ENCODE assay signal across 16 cellular contexts in genomic region chr11:15697437-15698236, GRCh38.
DNase-seq lines count a peak whose midpoint lies in the region; ATAC-seq and TF ChIP-seq lines count a peak whose summit lies in the region.
"Had no signal": no experiment of that assay in that cellular context is flagged by ENCODE, and none has a peak within 500 bp of the region (broad histone marks: within the 10 kb centered on the region; RNA-seq: fewer than 3 reads in every experiment).

No MANE protein-coding gene starts in this region.

- H3K4me3 ChIP-seq in body of pancreas (no peak overlapping the region), mesenchymal stem cell (ENCODE audit: insufficient read depth in 1 of 2, low read depth in 1 of 2, low read length in 2 of 2) (no peak overlapping the region)
- H3K4me3 ChIP-seq: BLaER1 treated with 17β-estradiol and CSF1 and Interleukin-3, amounts not matched to agents 10 nM and 100 nM; GM23338 had no signal

- no peaks in the 10 kb centered on the region for H3K9me3 ChIP-seq in body of pancreas
- H3K9me3 ChIP-seq in mesenchymal stem cell (ENCODE audit: control insufficient read depth, low read length), result peaks cover under 1% of the 10 kb centered on the region
- H3K9me3 ChIP-seq: BLaER1 treated with 17β-estradiol and CSF1 and Interleukin-3, amounts not matched to agents 10 nM and 100 nM had no signal

- no peak overlapping the region for H3K14ac ChIP-seq in mesenchymal stem cell (ENCODE audit: low read length in 2 of 2)

- no peak for TF ChIP-seq POLR2A in body of pancreas (IDR thresholded peaks at IDR 0.05)

- H3K27ac ChIP-seq in body of pancreas (peak overlapping the region; percentile 16 to 66 (median 45)), mesenchymal stem cell (ENCODE audit: low read length, poor library complexity, severe bottlenecking) (no peak overlapping the region)
- H3K27ac ChIP-seq: BLaER1 treated with 17β-estradiol and CSF1 and Interleukin-3, amounts not matched to agents 10 nM and 100 nM; HL-60 had no signal

- POLR2A ChIA-PET in activated CD4-positive, alpha-beta T cell treated with anti-CD3 and anti-CD28 coated beads, Interleukin-2, amount 10 ng/mL, durations not matched to agents 7 days and 5 days (lab: Charles Lee), result no interaction called here

- H3K23ac ChIP-seq in mesenchymal stem cell (ENCODE audit: low read length in 2 of 2), result no peak overlapping the region

- H3K4me3 Mint-ChIP-seq in stimulated activated memory B cell treated with anti-CD40 and anti-IgM and Interleukin-4, amounts not matched to agents 10 μg/mL and 1 μg/mL and 100 μg/mL, for 72 hours, result no peak overlapping the region
- H3K4me3 Mint-ChIP-seq in activated CD4-positive, alpha-beta T cell treated with anti-CD3 and anti-CD28 coated beads, Interleukin-2, amount 10 ng/mL, durations not matched to agents 7 days and 5 days, result no peak overlapping the region
- no peak overlapping the region for H3K4me3 Mint-ChIP-seq in stimulated activated naive B cell treated with anti-CD40 and anti-IgM and Interleukin-4, amounts not matched to agents 10 μg/mL and 1 μg/mL and 100 μg/mL, for 72 hours
- H3K4me3 Mint-ChIP-seq: B cell; CD8-positive, alpha-beta T cell; GM23338 had no signal

- H3K36me3 Mint-ChIP-seq in stimulated activated memory B cell treated with anti-CD40 and anti-IgM and Interleukin-4, amounts not matched to agents 10 μg/mL and 1 μg/mL and 100 μg/mL, for 72 hours, result no peaks in the 10 kb centered on the region
- H3K36me3 Mint-ChIP-seq in activated CD4-positive, alpha-beta T cell treated with anti-CD3 and anti-CD28 coated beads, Interleukin-2, amount 10 ng/mL, durations not matched to agents 7 days and 5 days (ENCODE audit: low read depth), result no peaks in the 10 kb centered on the region
- no peaks in the 10 kb centered on the region for H3K36me3 Mint-ChIP-seq in stimulated activated naive B cell treated with anti-CD40 and anti-IgM and Interleukin-4, amounts not matched to agents 10 μg/mL and 1 μg/mL and 100 μg/mL, for 72 hours
- H3K36me3 Mint-ChIP-seq: CD8-positive, alpha-beta T cell had no signal

- intact Hi-C loops in body of pancreas (cut with DNase I), result no loop called here

- no peaks in the 10 kb centered on the region for H3K4me1 Mint-ChIP-seq in stimulated activated memory B cell treated with anti-CD40 and anti-IgM and Interleukin-4, amounts not matched to agents 10 μg/mL and 1 μg/mL and 100 μg/mL, for 72 hours
- H3K4me1 Mint-ChIP-seq in activated CD4-positive, alpha-beta T cell treated with anti-CD3 and anti-CD28 coated beads, Interleukin-2, amount 10 ng/mL, durations not matched to agents 7 days and 5 days, result no peaks in the 10 kb centered on the region
- H3K4me1 Mint-ChIP-seq in stimulated activated naive B cell treated with anti-CD40 and anti-IgM and Interleukin-4, amounts not matched to agents 10 μg/mL and 1 μg/mL and 100 μg/mL, for 72 hours, result no peaks in the 10 kb centered on the region
- H3K4me1 Mint-ChIP-seq: B cell, GM23338 had no signal

- peaks cover 8% of the 10 kb centered on the region for H3K9me3 Mint-ChIP-seq in stimulated activated memory B cell treated with anti-CD40 and anti-IgM and Interleukin-4, amounts not matched to agents 10 μg/mL and 1 μg/mL and 100 μg/mL, for 72 hours
- no peaks in the 10 kb centered on the region for H3K9me3 Mint-ChIP-seq in activated CD4-positive, alpha-beta T cell treated with anti-CD3 and anti-CD28 coated beads, Interleukin-2, amount 10 ng/mL, durations not matched to agents 7 days and 5 days
- peaks cover 0 to 5% of the 10 kb centered on the region in 2 donors for H3K9me3 Mint-ChIP-seq in stimulated activated naive B cell treated with anti-CD40 and anti-IgM and Interleukin-4, amounts not matched to agents 10 μg/mL and 1 μg/mL and 100 μg/mL, for 72 hours
- H3K9me3 Mint-ChIP-seq: CD8-positive, alpha-beta T cell; GM23338 had no signal

- H3K79me1 ChIP-seq in mesenchymal stem cell (replicated peaks; ENCODE audit: low read length, poor library complexity, severe bottlenecking), result no peaks in the 10 kb centered on the region

- H2BK120ac ChIP-seq in mesenchymal stem cell (ENCODE audit: low read depth, low read length), result no peak overlapping the region

- H2BK12ac ChIP-seq in mesenchymal stem cell (ENCODE audit: low read length in 2 of 2), result no peak overlapping the region

- peak overlapping the region; percentile 23 for H2AFZ ChIP-seq in mesenchymal stem cell (ENCODE audit: low read depth, low read length)
- H2AFZ ChIP-seq: GM23338 had no signal

- H3K27me3 Mint-ChIP-seq in stimulated activated memory B cell treated with anti-CD40 and anti-IgM and Interleukin-4, amounts not matched to agents 10 μg/mL and 1 μg/mL and 100 μg/mL, for 72 hours, result no peaks in the 10 kb centered on the region
- no peaks in the 10 kb centered on the region for H3K27me3 Mint-ChIP-seq in activated CD4-positive, alpha-beta T cell treated with anti-CD3 and anti-CD28 coated beads, Interleukin-2, amount 10 ng/mL, durations not matched to agents 7 days and 5 days
- peaks cover 1 to 3% of the 10 kb centered on the region in 2 donors for H3K27me3 Mint-ChIP-seq in stimulated activated naive B cell treated with anti-CD40 and anti-IgM and Interleukin-4, amounts not matched to agents 10 μg/mL and 1 μg/mL and 100 μg/mL, for 72 hours
- H3K27me3 Mint-ChIP-seq: B cell had no signal

- peak overlapping the region in 1 of 2 experiments; percentile 41 for H3K18ac ChIP-seq in mesenchymal stem cell (ENCODE audit: low read depth in 1 of 2, low read length in 2 of 2)

- H3K27me3 ChIP-seq in body of pancreas, result no peaks in the 10 kb centered on the region
- peaks cover 0 to 56% of the 10 kb centered on the region in 2 experiments for H3K27me3 ChIP-seq in mesenchymal stem cell (ENCODE audit: control insufficient read depth in 1 of 2, insufficient read depth in 1 of 2, low read length in 2 of 2)
- H3K27me3 ChIP-seq: BLaER1 treated with 17β-estradiol and CSF1 and Interleukin-3, amounts not matched to agents 10 nM and 100 nM had no signal

- H2AK5ac ChIP-seq in mesenchymal stem cell (ENCODE audit: low read length, severe bottlenecking), result no peak overlapping the region

- CTCF ChIA-PET in activated CD4-positive, alpha-beta T cell treated with anti-CD3 and anti-CD28 coated beads, Interleukin-2, amount 10 ng/mL, durations not matched to agents 7 days and 5 days (lab: Charles Lee), result no interaction called here

- TF ChIP-seq CTCF in body of pancreas (IDR thresholded peaks at IDR 0.05), result no peak

- H3K36me3 ChIP-seq in body of pancreas (replicated peaks in 1 of 2; ENCODE audit: insufficient read depth in 1 of 2, low read depth in 2 of 2) (no peaks in the 10 kb centered on the region), mesenchymal stem cell (ENCODE audit: control insufficient read depth in 1 of 2, insufficient read depth in 2 of 2, low read depth in 1 of 2, low read length in 2 of 2) (no peaks in the 10 kb centered on the region)
- H3K36me3 ChIP-seq: BLaER1 treated with 17β-estradiol and CSF1 and Interleukin-3, amounts not matched to agents 10 nM and 100 nM had no signal

- no peak overlapping the region for H3K4ac ChIP-seq in mesenchymal stem cell (ENCODE audit: low read depth in 1 of 2, low read length in 2 of 2)

- peak; percentile 69 for ATAC-seq in body of pancreas
- ATAC-seq in left lobe of liver, result peak; percentile 69
- ATAC-seq in stimulated activated memory B cell treated with anti-CD40 and anti-IgM and Interleukin-4, amounts not matched to agents 10 μg/mL and 1 μg/mL and 100 μg/mL, for 72 hours, result peak; percentile 9
- no peak for ATAC-seq in stimulated activated naive B cell treated with anti-CD40 and anti-IgM and Interleukin-4, amounts not matched to agents 10 μg/mL and 1 μg/mL and 100 μg/mL, for 72 hours (replicated peaks)
- ATAC-seq: CD8-positive, alpha-beta T cell; GM23338 had no signal

- no peak overlapping the region for H3K9ac ChIP-seq in mesenchymal stem cell (ENCODE audit: low read length)
- H3K9ac ChIP-seq: BLaER1 treated with 17β-estradiol and CSF1 and Interleukin-3, amounts not matched to agents 10 nM and 100 nM had no signal

- no peak overlapping the region for H3K27ac Mint-ChIP-seq in stimulated activated memory B cell treated with anti-CD40 and anti-IgM and Interleukin-4, amounts not matched to agents 10 μg/mL and 1 μg/mL and 100 μg/mL, for 72 hours
- H3K27ac Mint-ChIP-seq in activated CD4-positive, alpha-beta T cell treated with anti-CD3 and anti-CD28 coated beads, Interleukin-2, amount 10 ng/mL, durations not matched to agents 7 days and 5 days, result no peak overlapping the region
- no peak overlapping the region for H3K27ac Mint-ChIP-seq in stimulated activated naive B cell treated with anti-CD40 and anti-IgM and Interleukin-4, amounts not matched to agents 10 μg/mL and 1 μg/mL and 100 μg/mL, for 72 hours
- H3K27ac Mint-ChIP-seq: B cell; CD8-positive, alpha-beta T cell; GM23338 had no signal

- H2BK15ac ChIP-seq in mesenchymal stem cell (ENCODE audit: low read depth, poor library complexity, severe bottlenecking), result no peak overlapping the region

- no peak overlapping the region for H3K4me2 ChIP-seq in mesenchymal stem cell (ENCODE audit: low read length, poor library complexity, severe bottlenecking)
- H3K4me2 ChIP-seq: BLaER1 treated with 17β-estradiol and CSF1 and Interleukin-3, amounts not matched to agents 10 nM and 100 nM; GM23338 had no signal

- H4K8ac ChIP-seq in mesenchymal stem cell (ENCODE audit: low read length), result no peak overlapping the region

- no peak overlapping the region for H4K91ac ChIP-seq in mesenchymal stem cell (ENCODE audit: low read length)

- WGBS in body of pancreas, 2 donors, result 11 to 31% methylated on average over 2 to 6 of the region's 6 CpGs
- 99% methylated on average over 6 of the region's 6 CpGs for WGBS in mesenchymal stem cell

- peak; percentile 23 to 60 (median 53) for DNase-seq in body of pancreas
- DNase-seq in left lobe of liver (ENCODE audit: low spot score), result no peak
- no peak for DNase-seq in mesenchymal stem cell
- DNase-seq in activated CD4-positive, alpha-beta T cell treated with anti-CD3 and anti-CD28 coated beads, Interleukin-2, amount 10 ng/mL, durations not matched to agents 7 days and 5 days, result no peak
- DNase-seq in dedifferentiated amniotic fluid mesenchymal stem cell (ENCODE audit: extremely low spot score), result no peak
- no peak for DNase-seq in stimulated activated naive B cell treated with anti-CD40 and anti-IgM and Interleukin-4, amounts not matched to agents 10 μg/mL and 1 μg/mL and 100 μg/mL, for 72 hours
- DNase-seq: Calu3; CD8-positive, alpha-beta T cell; DMS79 treated with DMSO at 0.1 percent for 48 hours; GF-D8; HCEC 1CT had no signal

- H3K4me1 ChIP-seq in body of pancreas, result peaks cover 31% of the 10 kb centered on the region
- no peaks in the 10 kb centered on the region for H3K4me1 ChIP-seq in mesenchymal stem cell (ENCODE audit: control insufficient read depth, insufficient read depth, low read depth, low read length)
- H3K4me1 ChIP-seq: BLaER1 treated with 17β-estradiol and CSF1 and Interleukin-3, amounts not matched to agents 10 nM and 100 nM had no signal

- H2BK5ac ChIP-seq in mesenchymal stem cell (ENCODE audit: low read depth, low read length, poor library complexity, severe bottlenecking), result no peak overlapping the region

Comparison
In these comparisons a context has a peak if more than half of its experiments do, and no peak if none do; other contexts are left out.
1. ATAC-seq: peak in body of pancreas (single experiment), left lobe of liver (single experiment) and stimulated activated memory B cell treated with anti-CD40 and anti-IgM and Interleukin-4, amounts not matched to agents 10 μg/mL and 1 μg/mL and 100 μg/mL, for 72 hours (single experiment); none in stimulated activated naive B cell treated with anti-CD40 and anti-IgM and Interleukin-4, amounts not matched to agents 10 μg/mL and 1 μg/mL and 100 μg/mL, for 72 hours (0 of 2).
2. DNase-seq: peak in body of pancreas (4 of 4); none in left lobe of liver (single experiment), mesenchymal stem cell (single experiment), activated CD4-positive, alpha-beta T cell treated with anti-CD3 and anti-CD28 coated beads, Interleukin-2, amount 10 ng/mL, durations not matched to agents 7 days and 5 days (single experiment), dedifferentiated amniotic fluid mesenchymal stem cell (single experiment) and stimulated activated naive B cell treated with anti-CD40 and anti-IgM and Interleukin-4, amounts not matched to agents 10 μg/mL and 1 μg/mL and 100 μg/mL, for 72 hours (single experiment).